19 cellular contexts compared by ENCODE assay signal in the genomic region with DNA sequence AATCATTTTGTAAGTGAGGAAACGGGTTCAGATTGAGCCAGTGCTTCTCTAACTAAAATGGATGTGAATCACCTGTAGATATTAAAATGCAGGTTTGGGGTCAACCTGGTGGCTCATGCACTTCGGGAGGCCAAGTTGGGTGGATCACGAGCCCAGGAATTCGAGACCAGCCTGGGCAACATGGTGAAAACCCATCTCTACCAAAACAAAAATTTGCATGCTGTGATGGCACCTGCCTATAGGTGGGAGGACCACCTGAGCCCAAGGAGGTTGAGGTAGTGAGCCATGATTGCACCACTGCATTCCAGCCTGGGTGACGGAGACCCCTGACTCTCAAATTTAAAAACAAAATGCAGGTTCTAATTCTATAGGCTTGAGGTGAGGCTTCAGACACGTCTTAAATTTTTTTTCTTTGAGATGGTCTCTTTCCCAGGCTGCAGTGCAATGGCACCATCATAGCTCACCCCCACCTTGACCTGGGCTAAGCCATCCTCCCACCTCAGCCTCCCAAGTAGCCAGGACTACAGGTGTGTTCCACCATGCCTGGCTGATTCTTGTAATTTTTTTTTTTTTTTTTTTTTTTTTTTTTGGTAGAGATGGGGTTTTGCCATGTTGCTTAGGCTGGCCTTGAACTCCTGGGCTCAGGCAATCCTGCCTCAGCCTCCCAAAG. TPM values are rescaled to one million over a fixed set of nuclear protein-coding genes. Genes with fewer than 3 reads are reported as not detected.
"Had no signal": no experiment of that assay in that cellular context is flagged by ENCODE, and none has a peak within 500 bp of the region (broad histone marks: within the 10 kb centered on the region; RNA-seq: fewer than 3 reads in every experiment).

No MANE protein-coding gene starts in this region.

- H3K4me3 ChIP-seq: body of pancreas, esophagus squamous epithelium, hepatocyte, left ventricle myocardium inferior, mucosa of descending colon, pancreas had no signal

- DNase-seq: activated CD4-positive, alpha-beta memory T cell treated with anti-CD3 and anti-CD28 coated beads, Interleukin-2, amount 10 ng/mL, durations not matched to agents 7 days and 5 days; activated CD8-positive, alpha-beta memory T cell treated with anti-CD3 and anti-CD28 coated beads, Interleukin-2, amount 50 U/mL, for 4 hours; activated gamma-delta T cell treated with Interleukin-2 at 50 U/mL for 16 hours; amygdala; body of pancreas; caudate nucleus; esophagus squamous epithelium; mucosa of descending colon; naive thymus-derived CD8-positive, alpha-beta T cell; stimulated activated CD4-positive, alpha-beta T cell treated with anti-CD3 and anti-CD28 coated beads, Interleukin-2, amount 100 ng/mL, for 24 hours had no signal

- H2AFZ ChIP-seq: hepatocyte had no signal

- H3K4me2 ChIP-seq: hepatocyte had no signal

- H3K27ac ChIP-seq: body of pancreas, esophagus squamous epithelium, hepatocyte, left ventricle myocardium inferior, pancreas, VCaP had no signal

- ATAC-seq: body of pancreas; mucosa of descending colon; naive thymus-derived CD8-positive, alpha-beta T cell; pancreas had no signal

- H3K9me3 ChIP-seq: body of pancreas, esophagus squamous epithelium, left ventricle myocardium inferior, mucosa of descending colon, pancreas had no signal

- H3K27me3 ChIP-seq: body of pancreas, esophagus squamous epithelium, hepatocyte, pancreas had no signal

- FAIRE-seq: colon, keratinocyte, pancreas, urothelium cell line had no signal

RNA-seq across cellular contexts. Expression of gene PRPH, which starts 21.1 kb away (rescaled TPM):
- total RNA-seq: fibroblast of villous mesenchyme; glomerular endothelial cell; left ventricle myocardium inferior; naive thymus-derived CD8-positive, alpha-beta T cell had no signal
- polyA plus RNA-seq: naive thymus-derived CD8-positive, alpha-beta T cell had no signal

RNA-seq across cellular contexts. Expression of gene TROAP, which starts 49.2 kb away (rescaled TPM):
- total RNA-seq: body of pancreas had no signal
